8 cellular contexts compared by ENCODE assay signal in genomic region chr10:123147635-123148413, GRCh38. TPM values are rescaled to one million over a fixed set of nuclear protein-coding genes. Genes with fewer than 3 reads are reported as not detected.
A peak's percentile ranks its signal among the peaks of the same experiment; 100 is the strongest.
DNase-seq lines count a peak whose midpoint lies in the region; ATAC-seq and FAIRE-seq lines count a peak whose summit lies in the region.

HMX2 (plus strand) TSS chr10:123148136; CDS start chr10:123148379, 243 bp downstream.

- peak within 1 kb of the TSS in 1 of 2 donors; percentile 27 for H3K4me3 ChIP-seq in small intestine (ENCODE audit: low read depth in 1 of 2, low read length in 2 of 2)

- H3K4me3 Mint-ChIP-seq in activated naive CD8-positive, alpha-beta T cell treated with anti-CD3 and anti-CD28 coated beads, Interleukin-2, amount 50 U/mL, for 24 hours: peak within 1 kb of the TSS; percentile 49

- no peak within 1 kb of the TSS for H3K27ac ChIP-seq in small intestine (ENCODE audit: low read depth in 1 of 2, low read length in 1 of 2)

- H3K36me3 ChIP-seq in small intestine (ENCODE audit: control insufficient read depth in 2 of 2, insufficient read depth in 2 of 2, low read length in 2 of 2): no peaks in the 10 kb centered on the region

- peaks cover 0 to 6% of the 10 kb centered on the region in 2 donors for H3K4me1 ChIP-seq in small intestine (ENCODE audit: control insufficient read depth in 2 of 2, insufficient read depth in 1 of 2, low read depth in 1 of 2, low read length in 1 of 2)

- no peak for FAIRE-seq in small intestine (lab: Jason Lieb, UNC)

- no peaks in the 10 kb centered on the region for H3K9me3 ChIP-seq in small intestine (ENCODE audit: control insufficient read depth, low read depth)

- H3K27ac Mint-ChIP-seq in activated naive CD8-positive, alpha-beta T cell treated with anti-CD3 and anti-CD28 coated beads, Interleukin-2, amount 50 U/mL, for 24 hours: peak within 1 kb of the TSS; percentile 23

- no peaks in the 10 kb centered on the region for H3K9me3 Mint-ChIP-seq in activated naive CD8-positive, alpha-beta T cell treated with anti-CD3 and anti-CD28 coated beads, Interleukin-2, amount 50 U/mL, for 24 hours

- H3K27me3 Mint-ChIP-seq in activated naive CD8-positive, alpha-beta T cell treated with anti-CD3 and anti-CD28 coated beads, Interleukin-2, amount 50 U/mL, for 24 hours: peaks cover 69% of the 10 kb centered on the region

- peak; percentile 68 for DNase-seq in NCI-H146 (lab: John Stamatoyannopoulos, UW)
- no peak for DNase-seq in NCI-H146 treated with DMSO at 0.1 percent for 48 hours (lab: John Stamatoyannopoulos, UW; ENCODE audit: unreplicated experiment)
- DNase-seq in MV-4-11 (lab: John Stamatoyannopoulos, UW): peak; percentile 26
- no peak for DNase-seq in activated naive CD8-positive, alpha-beta T cell treated with anti-CD3 and anti-CD28 coated beads, Interleukin-2, amount 50 U/mL, for 24 hours
- peak; percentile 66 for DNase-seq in retina
- DNase-seq in NCI-H446 treated with DMSO at 0.1 percent for 48 hours (lab: John Stamatoyannopoulos, UW): no peak
- no peak for DNase-seq in small intestine
- DNase-seq in AML-193 (lab: John Stamatoyannopoulos, UW): no peak

- H3K36me3 Mint-ChIP-seq in activated naive CD8-positive, alpha-beta T cell treated with anti-CD3 and anti-CD28 coated beads, Interleukin-2, amount 50 U/mL, for 24 hours (ENCODE audit: low read depth): no peaks in the 10 kb centered on the region

- peak; percentile 13 for ATAC-seq in activated naive CD8-positive, alpha-beta T cell treated with anti-CD3 and anti-CD28 coated beads, Interleukin-2, amount 50 U/mL, for 24 hours

- WGBS in small intestine, 3 donors: 2 to 3% (median 2%) methylated on average over 40 to 64 of the region's 64 CpGs

- peaks cover 40 to 74% of the 10 kb centered on the region in 2 donors for H3K27me3 ChIP-seq in small intestine (ENCODE audit: control insufficient read depth in 2 of 2, insufficient read depth in 2 of 2, low read length in 2 of 2)

- peaks cover 64% of the 10 kb centered on the region for H3K4me1 Mint-ChIP-seq in activated naive CD8-positive, alpha-beta T cell treated with anti-CD3 and anti-CD28 coated beads, Interleukin-2, amount 50 U/mL, for 24 hours

RNA-seq across cellular contexts. Expression of gene HMX2, which starts in this region (rescaled TPM):
- polyA plus RNA-seq in small intestine: under 1 TPM in 1 of 3 donors, not detected in 2; 0.48 TPM

Comparison
In these comparisons a context has a peak if more than half of its experiments do, and no peak if none do; other contexts are left out.
1. DNase-seq: peak in NCI-H146 (single experiment), MV-4-11 (single experiment) and retina (single experiment); none in NCI-H146 treated with DMSO at 0.1 percent for 48 hours (single experiment), activated naive CD8-positive, alpha-beta T cell treated with anti-CD3 and anti-CD28 coated beads, Interleukin-2, amount 50 U/mL, for 24 hours (single experiment), NCI-H446 treated with DMSO at 0.1 percent for 48 hours (single experiment), small intestine (single experiment) and AML-193 (0 of 2).